In the genomic region with DNA sequence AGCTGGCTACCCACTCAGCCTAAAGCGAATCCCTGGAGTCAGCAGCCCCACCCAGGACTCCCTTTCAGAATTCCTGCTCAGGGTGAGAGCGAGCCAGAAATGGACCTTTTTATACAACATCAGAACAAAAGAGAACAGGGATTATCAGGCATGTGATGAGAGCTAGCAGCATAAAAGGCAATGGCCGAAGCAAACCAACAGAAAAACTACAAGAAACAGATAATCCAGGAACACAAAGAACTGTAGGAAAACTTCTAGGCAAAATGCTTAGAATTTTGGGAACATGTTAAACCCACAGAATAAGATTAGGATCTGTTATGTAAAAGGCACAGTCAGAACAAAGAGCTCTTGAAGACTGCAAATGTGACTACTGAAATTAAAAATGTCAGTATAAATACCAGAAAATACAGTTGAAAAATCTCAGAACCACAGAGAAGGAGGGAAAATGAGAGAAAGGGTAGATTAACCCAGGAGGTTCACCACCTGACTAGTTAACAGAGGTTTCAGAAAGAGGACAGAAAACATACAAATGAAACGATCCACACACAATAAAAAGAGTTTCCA, we compare ENCODE assay signal across 17 cellular contexts. TPM values are rescaled to one million over a fixed set of nuclear protein-coding genes. Genes with fewer than 3 reads are reported as not detected.
A peak's percentile ranks its signal among the peaks of the same experiment; 100 is the strongest.
DNase-seq lines count a peak whose midpoint lies in the region; ATAC-seq and TF ChIP-seq lines count a peak whose summit lies in the region.
"Had no signal": no experiment of that assay in that cellular context is flagged by ENCODE, and none has a peak within 500 bp of the region (broad histone marks: within the 10 kb centered on the region; RNA-seq: fewer than 3 reads in every experiment).

No MANE protein-coding gene starts in this region.

- peaks cover 28 to 94% (median 65%) of the 10 kb centered on the region in 4 donors for H3K4me1 Mint-ChIP-seq in CD4-positive, CD25-positive, alpha-beta regulatory T cell
- H3K4me1 Mint-ChIP-seq in CD4-positive, alpha-beta memory T cell, result peaks cover 73 to 93% (median 83%) of the 10 kb centered on the region in 4 donors
- H3K4me1 Mint-ChIP-seq in T-helper 17 cell, result peaks cover 75% of the 10 kb centered on the region

- H3K9ac ChIP-seq in colonic mucosa (ENCODE audit: low read depth in 2 of 2, low read length in 2 of 2), result no peak overlapping the region

- no peaks in the 10 kb centered on the region for H3K27me3 Mint-ChIP-seq in CD4-positive, CD25-positive, alpha-beta regulatory T cell
- no peaks in the 10 kb centered on the region for H3K27me3 Mint-ChIP-seq in CD4-positive, alpha-beta memory T cell
- H3K27me3 Mint-ChIP-seq in T-helper 17 cell, result no peaks in the 10 kb centered on the region

- intact Hi-C loops in CD4-positive, alpha-beta memory T cell (cut with micrococcal nuclease), result no loop called here
- intact Hi-C loops in colonic mucosa (cut with DNase I), result no loop called here

- no peaks in the 10 kb centered on the region for H3K27me3 ChIP-seq in CD4-positive, CD25-positive, alpha-beta regulatory T cell (ENCODE audit: control insufficient read depth, insufficient read depth, low read length)
- H3K27me3 ChIP-seq in CD4-positive, alpha-beta memory T cell (ENCODE audit: insufficient read depth, low read length), result no peaks in the 10 kb centered on the region
- no peaks in the 10 kb centered on the region for H3K27me3 ChIP-seq in foreskin keratinocyte
- H3K27me3 ChIP-seq in colonic mucosa, result no peaks in the 10 kb centered on the region
- no peaks in the 10 kb centered on the region for H3K27me3 ChIP-seq in WERI-Rb-1 (ENCODE audit: insufficient read depth, low read depth, severe bottlenecking)
- H3K27me3 ChIP-seq: Peyer's patch had no signal

- CTCF ChIA-PET in CD4-positive, alpha-beta memory T cell (lab: Charles Lee; ENCODE audit: partially characterized antibody), result interaction anchor here (1.4 to 15.1 kb wide), 2 partner anchors 21 to 287 kb away, joined by 3 to 1033 read pairs; partner anchors contain the start of gene ITGA6

- H3K4me1 ChIP-seq in CD4-positive, CD25-positive, alpha-beta regulatory T cell (ENCODE audit: control insufficient read depth, insufficient read depth, low read length, poor library complexity, severe bottlenecking), result peaks cover 63% of the 10 kb centered on the region
- peaks cover 93% of the 10 kb centered on the region for H3K4me1 ChIP-seq in CD4-positive, alpha-beta memory T cell (ENCODE audit: insufficient read depth, low read length)
- H3K4me1 ChIP-seq in foreskin keratinocyte (peaks cover 94% of the 10 kb centered on the region), colonic mucosa (peaks cover 11% of the 10 kb centered on the region)

- H3K27ac ChIP-seq in CD4-positive, CD25-positive, alpha-beta regulatory T cell (ENCODE audit: insufficient read depth, low read length, poor library complexity, severe bottlenecking), result no peak overlapping the region
- H3K27ac ChIP-seq in CD4-positive, alpha-beta memory T cell (ENCODE audit: low read depth, low read length), result no peak overlapping the region
- H3K27ac ChIP-seq in foreskin keratinocyte (peak overlapping the region; percentile 48), colonic mucosa (no peak overlapping the region), WERI-Rb-1 (no peak overlapping the region)
- H3K27ac ChIP-seq: Peyer's patch had no signal

- no peaks in the 10 kb centered on the region for H3K36me3 ChIP-seq in CD4-positive, CD25-positive, alpha-beta regulatory T cell (ENCODE audit: control insufficient read depth, insufficient read depth, low read length)
- H3K36me3 ChIP-seq in CD4-positive, alpha-beta memory T cell (ENCODE audit: insufficient read depth, low read length), result no peaks in the 10 kb centered on the region
- H3K36me3 ChIP-seq in colonic mucosa (no peaks in the 10 kb centered on the region), WERI-Rb-1 (no peaks in the 10 kb centered on the region)
- H3K36me3 ChIP-seq: Peyer's patch had no signal

- H3K4me3 ChIP-seq in CD4-positive, CD25-positive, alpha-beta regulatory T cell (ENCODE audit: low read depth, low read length), result peak overlapping the region; percentile 4
- H3K4me3 ChIP-seq in CD4-positive, alpha-beta memory T cell (ENCODE audit: low read length in 2 of 2), result no peak overlapping the region
- no peak overlapping the region for H3K4me3 ChIP-seq in colonic mucosa
- H3K4me3 ChIP-seq in WERI-Rb-1 (ENCODE audit: low read depth, low read length), result no peak overlapping the region
- H3K4me3 ChIP-seq: Peyer's patch had no signal

- peak overlapping the region in 2 of 4 donors; percentile 17 to 76 for H3K4me3 Mint-ChIP-seq in CD4-positive, CD25-positive, alpha-beta regulatory T cell
- H3K4me3 Mint-ChIP-seq in CD4-positive, alpha-beta memory T cell, result peak overlapping the region in 5 of 8 donors; percentile 2 to 93 (median 47)
- H3K4me3 Mint-ChIP-seq in T-helper 17 cell, result peak overlapping the region; percentile 59
- H3K4me3 Mint-ChIP-seq: IgD-negative memory B cell had no signal

- H3K9me3 Mint-ChIP-seq in CD4-positive, CD25-positive, alpha-beta regulatory T cell, result no peaks in the 10 kb centered on the region
- no peaks in the 10 kb centered on the region for H3K9me3 Mint-ChIP-seq in CD4-positive, alpha-beta memory T cell
- H3K9me3 Mint-ChIP-seq: IgD-negative memory B cell had no signal

- no peak for DNase-seq in CD4-positive, CD25-positive, alpha-beta regulatory T cell
- no peak for DNase-seq in CD4-positive, alpha-beta memory T cell
- DNase-seq in T-helper 17 cell (no peak), foreskin keratinocyte (no peak), colonic mucosa (no peak), WERI-Rb-1 (no peak)
- DNase-seq in activated effector memory CD4-positive, alpha-beta T cell treated with anti-CD3 and anti-CD28 coated beads, Interleukin-2, amount 50 U/mL, for 16 hours, result no peak
- DNase-seq: Caco-2, DMS53, HCEC 1CT, NCI-H1417, NCI-H1930, NCI-H510A, NCI-H82, Peyer's patch, SIG-M5 had no signal

- peak overlapping the region; percentile 64 to 90 (median 75) for H3K27ac Mint-ChIP-seq in CD4-positive, CD25-positive, alpha-beta regulatory T cell
- H3K27ac Mint-ChIP-seq in CD4-positive, alpha-beta memory T cell, result peak overlapping the region; percentile 67 to 91 (median 84)
- H3K27ac Mint-ChIP-seq in T-helper 17 cell, result peak overlapping the region; percentile 94
- H3K27ac Mint-ChIP-seq: IgD-negative memory B cell had no signal

- no peak for TF ChIP-seq CTCF in foreskin keratinocyte (conservative IDR thresholded peaks at IDR 0.05)
- no peak for TF ChIP-seq CTCF in colonic mucosa (IDR thresholded peaks at IDR 0.05)
- TF ChIP-seq CTCF in WERI-Rb-1 (IDR thresholded peaks at IDR 0.05; ENCODE audit: low read depth, low read length), result no peak

- ATAC-seq in CD4-positive, CD25-positive, alpha-beta regulatory T cell (ENCODE audit: low read depth in 2 of 2), result no peak
- ATAC-seq in T-helper 17 cell (no peak), foreskin keratinocyte (no peak)

- no peaks in the 10 kb centered on the region for H3K9me3 ChIP-seq in CD4-positive, CD25-positive, alpha-beta regulatory T cell (ENCODE audit: control insufficient read depth in 2 of 2, low read length in 2 of 2)
- no peaks in the 10 kb centered on the region for H3K9me3 ChIP-seq in CD4-positive, alpha-beta memory T cell (ENCODE audit: control insufficient read depth in 1 of 2, low read length in 2 of 2)
- no peaks in the 10 kb centered on the region for H3K9me3 ChIP-seq in T-helper 17 cell (ENCODE audit: control insufficient read depth, low read length, poor library complexity, severe bottlenecking)
- no peaks in the 10 kb centered on the region for H3K9me3 ChIP-seq in colonic mucosa
- no peaks in the 10 kb centered on the region for H3K9me3 ChIP-seq in WERI-Rb-1 (ENCODE audit: severe bottlenecking)
- H3K9me3 ChIP-seq: Caco-2, Peyer's patch had no signal

- H3K36me3 Mint-ChIP-seq in CD4-positive, CD25-positive, alpha-beta regulatory T cell, result peaks cover 6% of the 10 kb centered on the region
- peaks cover 4 to 14% of the 10 kb centered on the region in 2 donors for H3K36me3 Mint-ChIP-seq in CD4-positive, alpha-beta memory T cell
- peaks cover 2% of the 10 kb centered on the region for H3K36me3 Mint-ChIP-seq in T-helper 17 cell (ENCODE audit: low read depth)
- H3K36me3 Mint-ChIP-seq: IgD-negative memory B cell had no signal

- POLR2A ChIA-PET in CD4-positive, alpha-beta memory T cell (lab: Charles Lee; ENCODE audit: partially characterized antibody), result interaction anchor here (1.1 to 12.8 kb wide), 3 partner anchors 18 to 119 kb away, joined by 3 to 449 read pairs (median 5); partner anchors contain the start of gene ITGA6

RNA-seq across cellular contexts. Expression of gene ITGA6, which starts 31.3 kb away (rescaled TPM):
- total RNA-seq in CD4-positive, CD25-positive, alpha-beta regulatory T cell, result 68.5 TPM
- polyA plus RNA-seq in CD4-positive, CD25-positive, alpha-beta regulatory T cell, result 10 to 100 TPM; 39.2 to 59.4 (median 45.8) TPM
- total RNA-seq in CD4-positive, alpha-beta memory T cell, result 10 to 100 TPM; 69.1 to 73.6 TPM
- polyA plus RNA-seq in CD4-positive, alpha-beta memory T cell, result 10 to 100 TPM; 58.3 to 64.0 TPM
- total RNA-seq in T-helper 17 cell (10 to 100 TPM; 61.7 to 79.5 TPM), foreskin keratinocyte (815 and 842 TPM in 2 replicates), colonic mucosa (100 to 1,000 TPM; 174 to 186 TPM)
- polyA plus RNA-seq in foreskin keratinocyte, result 168 and 201 TPM in 2 replicates
